In genomic region chr3:194296448-194296831, GRCh38 we compare ENCODE assay signal across 8 cellular contexts.
DNase-seq lines count a peak whose midpoint lies in the region; ATAC-seq and TF ChIP-seq lines count a peak whose summit lies in the region.

No MANE protein-coding gene starts in this region.

- no peaks in the 10 kb centered on the region for H3K36me3 ChIP-seq in NT2/D1 (ENCODE audit: insufficient read depth, insufficient read length, low read length)

- no peaks in the 10 kb centered on the region for H3K36me3 Mint-ChIP-seq in nephron progenitor cell (ENCODE audit: low read depth)

- peaks cover 8% of the 10 kb centered on the region for H3K9me3 Mint-ChIP-seq in nephron progenitor cell

- H3K4me3 ChIP-seq in AG09309 (ENCODE audit: control insufficient read depth, low read depth, low read length) (peak overlapping the region; percentile 36), NT2/D1 (ENCODE audit: insufficient read length, low read depth) (no peak overlapping the region)

- H3K27ac Mint-ChIP-seq in nephron progenitor cell = peak overlapping the region; percentile 77

- H3K4me3 Mint-ChIP-seq in nephron progenitor cell = peak overlapping the region; percentile 40

- peak overlapping the region; percentile 66 for H3K9ac ChIP-seq in NT2/D1 (ENCODE audit: insufficient read length, low read depth)

- H3K27me3 Mint-ChIP-seq in nephron progenitor cell (ENCODE audit: low read depth, poor library complexity) = peaks cover 27% of the 10 kb centered on the region

- H3K27me3 ChIP-seq in NT2/D1 (ENCODE audit: insufficient read depth, insufficient read length) = no peaks in the 10 kb centered on the region

- H3K4me1 Mint-ChIP-seq in nephron progenitor cell = peaks cover 36% of the 10 kb centered on the region

- peaks cover 19% of the 10 kb centered on the region for H3K4me1 ChIP-seq in NT2/D1 (ENCODE audit: insufficient read depth, insufficient read length)

- ATAC-seq in GM18858 (IDR thresholded peaks at IDR 0.05; ENCODE audit: unreplicated experiment) (no peak), HG03442 (IDR thresholded peaks at IDR 0.05; ENCODE audit: unreplicated experiment) (no peak), HG03175 (IDR thresholded peaks at IDR 0.05; ENCODE audit: unreplicated experiment) (no peak)

- DNase-seq in AG09309 (ENCODE audit: low read depth) (no peak), NT2/D1 (ENCODE audit: low read depth, low spot score) (peak; percentile 84), fibroblast of gingiva (ENCODE audit: low read depth) (peak; percentile 89), nephron progenitor cell (no peak), NCI-H1105 (lab: John Stamatoyannopoulos, UW) (no peak)

- no peak for TF ChIP-seq CTCF in AG09309 (IDR thresholded peaks at IDR 0.05; ENCODE audit: control insufficient read depth, insufficient read depth, low read depth, low read length, missing control alignments)
- TF ChIP-seq CTCF in nephron progenitor cell (IDR thresholded peaks at IDR 0.05) = no peak

- H3K9me3 ChIP-seq in NT2/D1 (ENCODE audit: insufficient read depth, low read length) = no peaks in the 10 kb centered on the region

Comparison
In these comparisons a context has a peak if more than half of its experiments do, and no peak if none do; other contexts are left out.
1. DNase-seq: peak in NT2/D1 (single experiment) and fibroblast of gingiva (single experiment); none in AG09309 (single experiment), nephron progenitor cell (single experiment) and NCI-H1105 (single experiment).